ENCODE assay signal across 35 cellular contexts in the genomic region with DNA sequence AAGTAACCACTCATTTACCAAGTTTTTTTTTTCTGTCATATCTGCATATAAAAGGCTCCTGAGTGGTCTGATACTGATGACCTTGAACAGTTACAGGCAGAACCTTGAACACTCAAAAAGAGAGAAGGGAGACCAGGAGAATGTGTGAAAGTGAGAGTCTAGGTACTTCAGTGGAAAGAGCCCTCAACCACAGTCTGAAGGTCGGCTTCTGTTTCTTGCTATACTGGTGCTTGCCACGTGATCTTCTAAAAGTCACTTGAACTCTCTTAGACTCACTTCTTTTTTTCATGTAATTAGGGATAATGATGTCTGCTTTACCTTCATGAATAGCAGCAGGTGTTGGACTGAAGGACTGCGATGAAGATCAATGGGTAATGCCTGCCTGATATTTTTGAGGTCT. TPM values are rescaled to one million over a fixed set of nuclear protein-coding genes. Genes with fewer than 3 reads are reported as not detected.
"Had no signal": no experiment of that assay in that cellular context is flagged by ENCODE, and none has a peak within 500 bp of the region (broad histone marks: within the 10 kb centered on the region; RNA-seq: fewer than 3 reads in every experiment).

No MANE protein-coding gene starts in this region.

- H3K4me3 ChIP-seq: ascending aorta, cardiac muscle cell, coronary artery, gastrocnemius medialis, left ventricle myocardium inferior, lung, mucosa of descending colon, right atrium auricular region, smooth muscle cell, suprapubic skin, tibial artery had no signal

- FAIRE-seq: islet of Langerhans, TTC549 had no signal

- H3K9me3 ChIP-seq: ascending aorta, gastrocnemius medialis, left ventricle myocardium inferior, mucosa of descending colon, right atrium auricular region, suprapubic skin, tibial artery had no signal

- H3K27me3 ChIP-seq: ascending aorta, cardiac muscle cell, gastrocnemius medialis, right atrium auricular region, suprapubic skin, tibial artery had no signal

- DNase-seq: activated CD4-positive, alpha-beta memory T cell treated with anti-CD3 and anti-CD28 coated beads, Interleukin-2, amount 10 ng/mL, durations not matched to agents 7 days and 5 days; activated CD4-positive, alpha-beta T cell treated with anti-CD3 and anti-CD28 coated beads for 1 hour; activated CD4-positive, alpha-beta T cell treated with anti-CD3 and anti-CD28 coated beads, Interleukin-2, amount 10 ng/mL, durations not matched to agents 7 days and 5 days; activated CD8-positive, alpha-beta memory T cell treated with anti-CD3 and anti-CD28 coated beads, Interleukin-2, amount 50 U/mL, for 48 hours; activated naive CD4-positive, alpha-beta T cell; activated T-cell treated with anti-CD3 and anti-CD28 coated beads, Interleukin-2, amount 50 U/mL, for 4 hours; cerebellar nuclear complex; effector memory CD8-positive, alpha-beta T cell; erythroblast; gastrocnemius medialis; glutamatergic neuron; left ventricle myocardium inferior; mesendoderm; mucosa of descending colon; stimulated activated CD4-positive, alpha-beta T cell treated with anti-CD3 and anti-CD28 coated beads, Interleukin-1b, Interleukin-23, amount 100 ng/mL, for 48 hours; stimulated activated CD4-positive, alpha-beta T cell treated with anti-CD3 and anti-CD28 coated beads, Interleukin-4, amount 100 ng/mL, for 4 hours; stimulated activated CD8-positive, alpha-beta memory T cell treated with anti-CD3 and anti-CD28 coated beads, Interleukin-4, amount 100 ng/mL, for 48 hours; stimulated activated naive CD4-positive, alpha-beta T cell; T-helper 9 cell; tibial artery; WERI-Rb-1 had no signal

- H3K4me1 ChIP-seq: ascending aorta, gastrocnemius medialis, right atrium auricular region, suprapubic skin, tibial artery had no signal

- ATAC-seq: activated T-cell treated with anti-CD3 and anti-CD28 coated beads, Interleukin-2, amount 50 U/mL, for 4 hours; effector memory CD8-positive, alpha-beta T cell; gastrocnemius medialis; natural killer cell treated with Interleukin-12 subunit alpha and Interleukin-12 subunit beta and Interleukin-15 and Interleukin-18, amount 100 ng/mL, for 72 hours had no signal

- H3K27ac ChIP-seq: ascending aorta, cardiac muscle cell, coronary artery, gastrocnemius medialis, left ventricle myocardium inferior, right atrium auricular region, suprapubic skin, tibial artery, WERI-Rb-1 had no signal

- H3K36me3 ChIP-seq: ascending aorta, cardiac muscle cell, gastrocnemius medialis, left ventricle myocardium inferior, right atrium auricular region, suprapubic skin, tibial artery, WERI-Rb-1 had no signal

- H3K4me2 ChIP-seq: smooth muscle cell had no signal

RNA-seq across cellular contexts. Expression of a gene that starts 22.8 kb away (rescaled TPM):
- total RNA-seq: activated CD4-positive, alpha-beta memory T cell treated with anti-CD3 and anti-CD28 coated beads, Interleukin-2, amount 10 ng/mL, durations not matched to agents 7 days and 5 days; activated CD4-positive, alpha-beta T cell treated with anti-CD3 and anti-CD28 coated beads, Interleukin-2, amount 10 ng/mL, durations not matched to agents 7 days and 5 days; activated T-cell treated with anti-CD3 and anti-CD28 coated beads, Interleukin-2, amount 50 U/mL, for 4 hours; activated T-helper 2 cell treated with anti-CD3 and anti-CD28 coated beads, Interferon-gamma antibody, Interleukin-2, Interleukin-4, amounts not matched to agents 10 μg/mL and 5 μg/mL and 100 μg/mL, durations not matched to agents 14 hours and 24 hours and 36 hours; gastrocnemius medialis; myocyte; natural killer cell treated with Interleukin-12 subunit alpha and Interleukin-12 subunit beta and Interleukin-15 and Interleukin-18, amount 100 ng/mL, for 72 hours; pulmonary artery endothelial cell; suprapubic skin; ureter had no signal
- polyA plus RNA-seq: lung, smooth muscle cell had no signal
